ENCODE assay signal across 1 cellular context in genomic region chr12:96094201-96094600, GRCh38.
TF ChIP-seq lines count a peak whose summit lies in the region.

No MANE protein-coding gene starts in this region.

TF ChIP-seq in K562, 482 proteins besides CTCF, POLR2A, EP300 and RAD21 (continued from another document):
- TF ChIP-seq, protein P1, sequence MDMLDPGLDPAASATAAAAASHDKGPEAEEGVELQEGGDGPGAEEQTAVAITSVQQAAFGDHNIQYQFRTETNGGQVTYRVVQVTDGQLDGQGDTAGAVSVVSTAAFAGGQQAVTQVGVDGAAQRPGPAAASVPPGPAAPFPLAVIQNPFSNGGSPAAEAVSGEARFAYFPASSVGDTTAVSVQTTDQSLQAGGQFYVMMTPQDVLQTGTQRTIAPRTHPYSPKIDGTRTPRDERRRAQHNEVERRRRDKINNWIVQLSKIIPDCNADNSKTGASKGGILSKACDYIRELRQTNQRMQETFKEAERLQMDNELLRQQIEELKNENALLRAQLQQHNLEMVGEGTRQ (CRISPR knock-in tag; IDR thresholded peaks at IDR 0.05), result 0 out of 2 replicates have a peak, but pooled peaks have one; percentile 2
- TF ChIP-seq ZNF584 (CRISPR knock-in tag; IDR thresholded peaks at IDR 0.05; ENCODE audit: low read depth) (peak; percentile 84), DLX4 (CRISPR knock-in tag; IDR thresholded peaks at IDR 0.05) (no peak), ZNF589 (CRISPR knock-in tag; IDR thresholded peaks at IDR 0.05; ENCODE audit: low read depth) (peak; percentile 89), MGA (IDR thresholded peaks at IDR 0.05) (peak; percentile 28; the same call in 1 of the 2 replicates), MYC (IDR thresholded peaks at IDR 0.05; ENCODE audit: low read depth, low read length) (0 out of 2 replicates have a peak, but pooled peaks have one; percentile 22), MYC (CRISPR knock-in tag; IDR thresholded peaks at IDR 0.05; ENCODE audit: borderline replicate concordance, low read depth) (no peak), L3MBTL2 (IDR thresholded peaks at IDR 0.05) (peak; percentile 50; the same call in 1 of the 2 replicates), HDGF (IDR thresholded peaks at IDR 0.05) (no peak)
